Comparison of ENCODE assay signal across 2 cellular contexts in the genomic region with DNA sequence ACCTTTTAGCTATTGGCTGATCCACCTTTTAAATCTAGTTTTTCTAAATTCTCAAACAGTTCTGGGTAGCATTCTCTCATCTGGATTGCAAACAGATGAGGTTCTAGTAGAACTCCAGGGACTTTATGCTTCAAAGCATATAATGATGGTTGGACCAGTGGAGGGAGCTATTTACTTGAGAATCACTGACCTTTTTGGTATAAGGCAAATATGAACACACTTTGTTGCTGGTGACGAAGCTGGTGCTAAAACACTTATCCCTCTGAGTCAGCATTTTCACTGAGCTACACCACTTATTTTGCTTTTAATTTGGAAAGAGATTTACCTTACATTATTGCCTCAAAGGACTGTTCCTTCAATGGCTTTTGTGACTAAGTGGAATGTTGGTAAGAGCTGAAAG.
TF ChIP-seq lines count a peak whose summit lies in the region.

No MANE protein-coding gene starts in this region.

TF ChIP-seq in SK-N-SH, 30 proteins besides CTCF, POLR2A, EP300 and RAD21 (continued from another document):
- TF ChIP-seq, protein P1, sequence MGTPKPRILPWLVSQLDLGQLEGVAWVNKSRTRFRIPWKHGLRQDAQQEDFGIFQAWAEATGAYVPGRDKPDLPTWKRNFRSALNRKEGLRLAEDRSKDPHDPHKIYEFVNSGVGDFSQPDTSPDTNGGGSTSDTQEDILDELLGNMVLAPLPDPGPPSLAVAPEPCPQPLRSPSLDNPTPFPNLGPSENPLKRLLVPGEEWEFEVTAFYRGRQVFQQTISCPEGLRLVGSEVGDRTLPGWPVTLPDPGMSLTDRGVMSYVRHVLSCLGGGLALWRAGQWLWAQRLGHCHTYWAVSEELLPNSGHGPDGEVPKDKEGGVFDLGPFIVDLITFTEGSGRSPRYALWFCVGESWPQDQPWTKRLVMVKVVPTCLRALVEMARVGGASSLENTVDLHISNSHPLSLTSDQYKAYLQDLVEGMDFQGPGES (IDR thresholded peaks at IDR 0.05; ENCODE audit: low read depth, low read length) = no peak
- TF ChIP-seq GABPA (IDR thresholded peaks at IDR 0.05; ENCODE audit: low read depth) (no peak), RCOR1 (IDR thresholded peaks at IDR 0.05; ENCODE audit: low read length) (no peak), RXRA (IDR thresholded peaks at IDR 0.05; ENCODE audit: borderline replicate concordance, low read depth) (no peak), MEF2A (IDR thresholded peaks at IDR 0.05; ENCODE audit: borderline replicate concordance, low read depth) (no peak), GATA2 (CRISPR knock-in tag; IDR thresholded peaks at IDR 0.05) (no peak), SIN3A (IDR thresholded peaks at IDR 0.05; ENCODE audit: borderline replicate concordance, low read depth, low read length) (no peak)
- TF ChIP-seq, protein P2, sequence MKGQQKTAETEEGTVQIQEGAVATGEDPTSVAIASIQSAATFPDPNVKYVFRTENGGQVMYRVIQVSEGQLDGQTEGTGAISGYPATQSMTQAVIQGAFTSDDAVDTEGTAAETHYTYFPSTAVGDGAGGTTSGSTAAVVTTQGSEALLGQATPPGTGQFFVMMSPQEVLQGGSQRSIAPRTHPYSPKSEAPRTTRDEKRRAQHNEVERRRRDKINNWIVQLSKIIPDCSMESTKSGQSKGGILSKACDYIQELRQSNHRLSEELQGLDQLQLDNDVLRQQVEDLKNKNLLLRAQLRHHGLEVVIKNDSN (IDR thresholded peaks at IDR 0.05; ENCODE audit: borderline replicate concordance, low read depth) = no peak
- TF ChIP-seq, protein P3, sequence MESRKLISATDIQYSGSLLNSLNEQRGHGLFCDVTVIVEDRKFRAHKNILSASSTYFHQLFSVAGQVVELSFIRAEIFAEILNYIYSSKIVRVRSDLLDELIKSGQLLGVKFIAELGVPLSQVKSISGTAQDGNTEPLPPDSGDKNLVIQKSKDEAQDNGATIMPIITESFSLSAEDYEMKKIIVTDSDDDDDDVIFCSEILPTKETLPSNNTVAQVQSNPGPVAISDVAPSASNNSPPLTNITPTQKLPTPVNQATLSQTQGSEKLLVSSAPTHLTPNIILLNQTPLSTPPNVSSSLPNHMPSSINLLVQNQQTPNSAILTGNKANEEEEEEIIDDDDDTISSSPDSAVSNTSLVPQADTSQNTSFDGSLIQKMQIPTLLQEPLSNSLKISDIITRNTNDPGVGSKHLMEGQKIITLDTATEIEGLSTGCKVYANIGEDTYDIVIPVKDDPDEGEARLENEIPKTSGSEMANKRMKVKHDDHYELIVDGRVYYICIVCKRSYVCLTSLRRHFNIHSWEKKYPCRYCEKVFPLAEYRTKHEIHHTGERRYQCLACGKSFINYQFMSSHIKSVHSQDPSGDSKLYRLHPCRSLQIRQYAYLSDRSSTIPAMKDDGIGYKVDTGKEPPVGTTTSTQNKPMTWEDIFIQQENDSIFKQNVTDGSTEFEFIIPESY (IDR thresholded peaks at IDR 0.05; ENCODE audit: borderline replicate concordance, low read depth) = no peak
- TF ChIP-seq, protein P4, sequence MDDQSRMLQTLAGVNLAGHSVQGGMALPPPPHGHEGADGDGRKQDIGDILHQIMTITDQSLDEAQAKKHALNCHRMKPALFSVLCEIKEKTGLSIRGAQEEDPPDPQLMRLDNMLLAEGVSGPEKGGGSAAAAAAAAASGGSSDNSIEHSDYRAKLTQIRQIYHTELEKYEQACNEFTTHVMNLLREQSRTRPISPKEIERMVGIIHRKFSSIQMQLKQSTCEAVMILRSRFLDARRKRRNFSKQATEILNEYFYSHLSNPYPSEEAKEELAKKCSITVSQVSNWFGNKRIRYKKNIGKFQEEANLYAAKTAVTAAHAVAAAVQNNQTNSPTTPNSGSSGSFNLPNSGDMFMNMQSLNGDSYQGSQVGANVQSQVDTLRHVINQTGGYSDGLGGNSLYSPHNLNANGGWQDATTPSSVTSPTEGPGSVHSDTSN (IDR thresholded peaks at IDR 0.05) = no peak
- TF ChIP-seq, protein P5, sequence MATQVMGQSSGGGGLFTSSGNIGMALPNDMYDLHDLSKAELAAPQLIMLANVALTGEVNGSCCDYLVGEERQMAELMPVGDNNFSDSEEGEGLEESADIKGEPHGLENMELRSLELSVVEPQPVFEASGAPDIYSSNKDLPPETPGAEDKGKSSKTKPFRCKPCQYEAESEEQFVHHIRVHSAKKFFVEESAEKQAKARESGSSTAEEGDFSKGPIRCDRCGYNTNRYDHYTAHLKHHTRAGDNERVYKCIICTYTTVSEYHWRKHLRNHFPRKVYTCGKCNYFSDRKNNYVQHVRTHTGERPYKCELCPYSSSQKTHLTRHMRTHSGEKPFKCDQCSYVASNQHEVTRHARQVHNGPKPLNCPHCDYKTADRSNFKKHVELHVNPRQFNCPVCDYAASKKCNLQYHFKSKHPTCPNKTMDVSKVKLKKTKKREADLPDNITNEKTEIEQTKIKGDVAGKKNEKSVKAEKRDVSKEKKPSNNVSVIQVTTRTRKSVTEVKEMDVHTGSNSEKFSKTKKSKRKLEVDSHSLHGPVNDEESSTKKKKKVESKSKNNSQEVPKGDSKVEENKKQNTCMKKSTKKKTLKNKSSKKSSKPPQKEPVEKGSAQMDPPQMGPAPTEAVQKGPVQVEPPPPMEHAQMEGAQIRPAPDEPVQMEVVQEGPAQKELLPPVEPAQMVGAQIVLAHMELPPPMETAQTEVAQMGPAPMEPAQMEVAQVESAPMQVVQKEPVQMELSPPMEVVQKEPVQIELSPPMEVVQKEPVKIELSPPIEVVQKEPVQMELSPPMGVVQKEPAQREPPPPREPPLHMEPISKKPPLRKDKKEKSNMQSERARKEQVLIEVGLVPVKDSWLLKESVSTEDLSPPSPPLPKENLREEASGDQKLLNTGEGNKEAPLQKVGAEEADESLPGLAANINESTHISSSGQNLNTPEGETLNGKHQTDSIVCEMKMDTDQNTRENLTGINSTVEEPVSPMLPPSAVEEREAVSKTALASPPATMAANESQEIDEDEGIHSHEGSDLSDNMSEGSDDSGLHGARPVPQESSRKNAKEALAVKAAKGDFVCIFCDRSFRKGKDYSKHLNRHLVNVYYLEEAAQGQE (IDR thresholded peaks at IDR 0.05; ENCODE audit: low read depth, low read length) = no peak

TF ChIP-seq in SK-N-SH treated with all-trans-retinoic acid at 6 μM for 48 hours, 23 proteins besides CTCF, POLR2A, EP300 and RAD21 (continued from another document):
- TF ChIP-seq OSR1 (CRISPR knock-in tag; IDR thresholded peaks at IDR 0.05) (no peak), CSDC2 (CRISPR knock-in tag; IDR thresholded peaks at IDR 0.05) (no peak), ZNF8 (CRISPR knock-in tag; IDR thresholded peaks at IDR 0.05) (no peak), ARNTL (CRISPR knock-in tag; IDR thresholded peaks at IDR 0.05; ENCODE audit: borderline replicate concordance, low read depth) (no peak), ZFP30 (CRISPR knock-in tag; IDR thresholded peaks at IDR 0.05) (no peak), TCF4 (CRISPR knock-in tag; IDR thresholded peaks at IDR 0.05; ENCODE audit: borderline replicate concordance) (no peak)
- TF ChIP-seq, protein P6, sequence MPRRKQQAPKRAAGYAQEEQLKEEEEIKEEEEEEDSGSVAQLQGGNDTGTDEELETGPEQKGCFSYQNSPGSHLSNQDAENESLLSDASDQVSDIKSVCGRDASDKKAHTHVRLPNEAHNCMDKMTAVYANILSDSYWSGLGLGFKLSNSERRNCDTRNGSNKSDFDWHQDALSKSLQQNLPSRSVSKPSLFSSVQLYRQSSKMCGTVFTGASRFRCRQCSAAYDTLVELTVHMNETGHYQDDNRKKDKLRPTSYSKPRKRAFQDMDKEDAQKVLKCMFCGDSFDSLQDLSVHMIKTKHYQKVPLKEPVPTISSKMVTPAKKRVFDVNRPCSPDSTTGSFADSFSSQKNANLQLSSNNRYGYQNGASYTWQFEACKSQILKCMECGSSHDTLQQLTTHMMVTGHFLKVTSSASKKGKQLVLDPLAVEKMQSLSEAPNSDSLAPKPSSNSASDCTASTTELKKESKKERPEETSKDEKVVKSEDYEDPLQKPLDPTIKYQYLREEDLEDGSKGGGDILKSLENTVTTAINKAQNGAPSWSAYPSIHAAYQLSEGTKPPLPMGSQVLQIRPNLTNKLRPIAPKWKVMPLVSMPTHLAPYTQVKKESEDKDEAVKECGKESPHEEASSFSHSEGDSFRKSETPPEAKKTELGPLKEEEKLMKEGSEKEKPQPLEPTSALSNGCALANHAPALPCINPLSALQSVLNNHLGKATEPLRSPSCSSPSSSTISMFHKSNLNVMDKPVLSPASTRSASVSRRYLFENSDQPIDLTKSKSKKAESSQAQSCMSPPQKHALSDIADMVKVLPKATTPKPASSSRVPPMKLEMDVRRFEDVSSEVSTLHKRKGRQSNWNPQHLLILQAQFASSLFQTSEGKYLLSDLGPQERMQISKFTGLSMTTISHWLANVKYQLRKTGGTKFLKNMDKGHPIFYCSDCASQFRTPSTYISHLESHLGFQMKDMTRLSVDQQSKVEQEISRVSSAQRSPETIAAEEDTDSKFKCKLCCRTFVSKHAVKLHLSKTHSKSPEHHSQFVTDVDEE (CRISPR knock-in tag; IDR thresholded peaks at IDR 0.05) = no peak
- TF ChIP-seq, protein P7, sequence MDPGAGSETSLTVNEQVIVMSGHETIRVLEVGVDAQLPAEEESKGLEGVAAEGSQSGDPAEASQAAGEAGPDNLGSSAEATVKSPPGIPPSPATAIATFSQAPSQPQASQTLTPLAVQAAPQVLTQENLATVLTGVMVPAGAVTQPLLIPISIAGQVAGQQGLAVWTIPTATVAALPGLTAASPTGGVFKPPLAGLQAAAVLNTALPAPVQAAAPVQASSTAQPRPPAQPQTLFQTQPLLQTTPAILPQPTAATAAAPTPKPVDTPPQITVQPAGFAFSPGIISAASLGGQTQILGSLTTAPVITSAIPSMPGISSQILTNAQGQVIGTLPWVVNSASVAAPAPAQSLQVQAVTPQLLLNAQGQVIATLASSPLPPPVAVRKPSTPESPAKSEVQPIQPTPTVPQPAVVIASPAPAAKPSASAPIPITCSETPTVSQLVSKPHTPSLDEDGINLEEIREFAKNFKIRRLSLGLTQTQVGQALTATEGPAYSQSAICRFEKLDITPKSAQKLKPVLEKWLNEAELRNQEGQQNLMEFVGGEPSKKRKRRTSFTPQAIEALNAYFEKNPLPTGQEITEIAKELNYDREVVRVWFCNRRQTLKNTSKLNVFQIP (CRISPR knock-in tag; IDR thresholded peaks at IDR 0.05; ENCODE audit: borderline replicate concordance, low read depth) = no peak
